In the genomic region with DNA sequence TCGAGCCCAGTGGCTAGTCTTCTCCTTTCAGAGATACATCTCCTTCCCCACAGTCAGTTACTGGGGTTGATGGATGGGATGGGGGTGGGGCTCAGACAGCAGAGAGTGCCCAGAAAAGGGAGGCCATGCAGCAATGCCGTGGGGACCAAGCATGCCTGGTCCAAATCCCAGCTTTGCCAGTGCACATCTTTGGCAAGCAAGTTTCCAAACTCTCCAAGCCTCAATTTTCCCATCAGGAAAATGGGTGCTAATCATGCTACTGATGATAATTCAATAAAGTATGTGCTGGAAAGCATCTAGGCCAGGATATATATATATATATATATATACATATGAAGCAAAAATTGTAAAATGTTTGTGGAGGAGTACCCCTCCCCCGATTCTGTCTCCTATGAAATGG, we compare ENCODE assay signal across 34 cellular contexts.
"Had no signal": no experiment of that assay in that cellular context is flagged by ENCODE, and none has a peak within 500 bp of the region (broad histone marks: within the 10 kb centered on the region; RNA-seq: fewer than 3 reads in every experiment).

No MANE protein-coding gene starts in this region.

- DNase-seq: activated effector memory CD4-positive, alpha-beta T cell treated with anti-CD3 and anti-CD28 coated beads, Interleukin-2, amount 50 U/mL, for 16 hours; activated effector memory CD4-positive, alpha-beta T cell treated with Interleukin-2 at 50 U/mL for 16 hours; activated gamma-delta T cell; activated gamma-delta T cell treated with Interleukin-2 at 50 U/mL for 16 hours; activated naive CD4-positive, alpha-beta T cell; activated naive CD4-positive, alpha-beta T cell treated with anti-CD3 and anti-CD28 coated beads for 36 hours; activated naive CD4-positive, alpha-beta T cell treated with anti-CD3 and anti-CD28 coated beads, Interleukin-2, amount 10 ng/mL, durations not matched to agents 7 days and 5 days; activated naive CD4-positive, alpha-beta T cell treated with anti-CD3 and anti-CD28 coated beads, Interleukin-2, amount 50 U/mL, for 16 hours; activated naive CD4-positive, alpha-beta T cell treated with Interleukin-2 at 50 U/mL for 16 hours; activated naive CD8-positive, alpha-beta T cell treated with anti-CD3 and anti-CD28 coated beads for 36 hours; activated naive CD8-positive, alpha-beta T cell treated with anti-CD3 and anti-CD28 coated beads, Interleukin-2, amount 10 ng/mL, durations not matched to agents 7 days and 5 days; activated naive CD8-positive, alpha-beta T cell treated with anti-CD3 and anti-CD28 coated beads, Interleukin-2, amount 50 U/mL, for 24 hours; activated T-cell treated with anti-CD3 and anti-CD28 coated beads, Interleukin-2, amount 50 U/mL, for 1 hour; activated T-cell treated with anti-CD3 and anti-CD28 coated beads, Interleukin-2, amount 50 U/mL, for 24 hours; activated T-cell treated with anti-CD3 and anti-CD28 coated beads, Interleukin-2, amount 50 U/mL, for 4 hours; activated T-cell treated with anti-CD3 and anti-CD28 coated beads, Interleukin-2, amount 50 U/mL, for 48 hours; activated T-cell treated with anti-CD3 and anti-CD28 coated beads, Interleukin-2, amount 50 U/mL, for 72 hours; adrenal gland; amniotic stem cell; amygdala; anterior cingulate cortex; aorta; body of pancreas; brain microvascular endothelial cell; caudate nucleus; central memory CD4-positive, alpha-beta T cell; cerebellar nuclear complex had no signal

- H3K27ac ChIP-seq: adrenal gland, ascending aorta, body of pancreas, brain microvascular endothelial cell, breast epithelium, cardiac muscle cell had no signal

- H3K9me3 ChIP-seq: adrenal gland, ascending aorta, body of pancreas, breast epithelium had no signal

- H3K4me3 ChIP-seq: adrenal gland, ascending aorta, body of pancreas, breast epithelium, cardiac muscle cell had no signal

- H3K4me1 ChIP-seq: ascending aorta, body of pancreas, breast epithelium had no signal

- H3K36me3 ChIP-seq: adrenal gland, ascending aorta, brain microvascular endothelial cell, breast epithelium, cardiac muscle cell had no signal

- ATAC-seq: activated naive CD4-positive, alpha-beta T cell treated with anti-CD3 and anti-CD28 coated beads, Interleukin-2, amount 50 U/mL, for 72 hours; activated naive CD8-positive, alpha-beta T cell treated with anti-CD3 and anti-CD28 coated beads, Interleukin-2, amount 50 U/mL, for 24 hours; activated T-cell treated with anti-CD3 and anti-CD28 coated beads, Interleukin-2, amount 50 U/mL, for 4 hours; activated T-cell treated with anti-CD3 and anti-CD28 coated beads, Interleukin-2, amount 50 U/mL, for 72 hours; activated T-helper 17 cell treated with anti-CD3 and anti-CD28 coated beads, Interleukin-2, amount 50 U/mL, for 72 hours; body of pancreas had no signal

- H3K27me3 ChIP-seq: ascending aorta, cardiac muscle cell had no signal

- FAIRE-seq: astrocyte, bronchial epithelial cell had no signal
